16 cellular contexts compared by ENCODE assay signal in the genomic region with DNA sequence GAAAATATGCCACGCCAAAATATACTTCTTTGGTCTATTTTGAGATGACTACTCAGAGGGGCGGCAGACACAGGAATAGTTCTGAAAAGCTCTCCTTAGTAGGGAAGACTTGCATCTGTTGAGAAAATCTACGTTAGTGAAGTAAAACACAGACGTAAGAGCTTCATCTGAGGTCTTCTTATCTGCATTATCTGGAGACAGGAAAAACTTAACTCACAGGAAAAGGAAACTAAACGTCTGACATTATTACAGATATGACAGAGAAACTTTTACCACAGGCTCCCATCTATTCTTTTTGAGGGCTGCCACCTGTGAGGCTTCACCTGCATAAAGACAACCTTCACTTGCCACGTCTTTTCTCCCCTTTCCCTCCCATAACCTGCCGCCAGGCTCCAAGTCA.
DNase-seq lines count a peak whose midpoint lies in the region; ATAC-seq and TF ChIP-seq lines count a peak whose summit lies in the region.
"Had no signal": no experiment of that assay in that cellular context is flagged by ENCODE, and none has a peak within 500 bp of the region (broad histone marks: within the 10 kb centered on the region; RNA-seq: fewer than 3 reads in every experiment).

No MANE protein-coding gene starts in this region.

- no peaks in the 10 kb centered on the region for H3K36me3 ChIP-seq in Karpas-422 (ENCODE audit: insufficient read depth, low read length)
- no peaks in the 10 kb centered on the region for H3K36me3 ChIP-seq in CD8-positive, alpha-beta memory T cell (ENCODE audit: insufficient read depth, low read length)

- H3K27ac ChIP-seq in Karpas-422 (ENCODE audit: low read length) = no peak overlapping the region
- H3K27ac ChIP-seq in CD8-positive, alpha-beta memory T cell (ENCODE audit: low read depth, low read length) = no peak overlapping the region

- H3K9me2 ChIP-seq in Karpas-422 (replicated peaks; ENCODE audit: insufficient read depth, low read length) = no peaks in the 10 kb centered on the region

- peaks cover 5 to 40% (median 11%) of the 10 kb centered on the region in 5 donors for H3K9me3 Mint-ChIP-seq in CD8-positive, alpha-beta memory T cell

- H3K4me1 ChIP-seq in Karpas-422 (ENCODE audit: low read length) = no peaks in the 10 kb centered on the region
- no peaks in the 10 kb centered on the region for H3K4me1 ChIP-seq in CD8-positive, alpha-beta memory T cell (ENCODE audit: insufficient read depth, low read length)
- H3K4me1 ChIP-seq: Caco-2 had no signal

- H4K20me1 ChIP-seq in Karpas-422 (ENCODE audit: insufficient read depth, low read depth, low read length) = no peaks in the 10 kb centered on the region

- TF ChIP-seq CTCF in GM12865 (IDR thresholded peaks at IDR 0.05; ENCODE audit: insufficient read depth, low read depth, low read length, missing control alignments) = no peak

- no peaks in the 10 kb centered on the region for H3K79me2 ChIP-seq in Karpas-422 (ENCODE audit: low read length)

- ATAC-seq in GM19395 (IDR thresholded peaks at IDR 0.05; ENCODE audit: unreplicated experiment) = no peak

- CTCF ChIA-PET in CD8-positive, alpha-beta memory T cell (lab: Charles Lee) = no interaction called here

- no peak overlapping the region for H3K4me3 Mint-ChIP-seq in CD8-positive, alpha-beta memory T cell
- H3K4me3 Mint-ChIP-seq: B cell; CD4-positive, CD25-positive, alpha-beta regulatory T cell; H9 had no signal

- DNase-seq in GM12865 (ENCODE audit: low read depth) (peak; percentile 0), Kasumi-1 (lab: John Stamatoyannopoulos, UW) (peak; percentile 32 to 44), amniotic epithelial cell (ENCODE audit: low read depth) (peak; percentile 14), glomerular endothelial cell (ENCODE audit: extremely low read depth, low read depth, low spot score) (peak; percentile 9), Karpas-422 (no peak), mucosa of gallbladder (ENCODE audit: low spot score) (no peak)
- DNase-seq in CD8-positive, alpha-beta memory T cell = no peak
- DNase-seq: C1 segment of cervical spinal cord; Caco-2; CD4-positive, CD25-positive, alpha-beta regulatory T cell; GDM1; H9; IMR-90; KBM-7 had no signal

- H3K36me3 Mint-ChIP-seq in CD8-positive, alpha-beta memory T cell = no peaks in the 10 kb centered on the region
- H3K36me3 Mint-ChIP-seq: CD4-positive, CD25-positive, alpha-beta regulatory T cell had no signal

- H3K27me3 ChIP-seq in Karpas-422 (ENCODE audit: low read length) = no peaks in the 10 kb centered on the region
- H3K27me3 ChIP-seq in CD8-positive, alpha-beta memory T cell (ENCODE audit: insufficient read depth, low read length, poor library complexity, severe bottlenecking) = no peaks in the 10 kb centered on the region

- peaks cover 44% of the 10 kb centered on the region for H3K9me3 ChIP-seq in Karpas-422 (ENCODE audit: low read length)
- H3K9me3 ChIP-seq in CD8-positive, alpha-beta memory T cell (ENCODE audit: low read length) = no peaks in the 10 kb centered on the region
- H3K9me3 ChIP-seq: Caco-2 had no signal

- POLR2A ChIA-PET in CD8-positive, alpha-beta memory T cell (lab: Charles Lee) = no interaction called here

- no peak overlapping the region for H3K27ac Mint-ChIP-seq in CD8-positive, alpha-beta memory T cell
- H3K27ac Mint-ChIP-seq: B cell; CD4-positive, CD25-positive, alpha-beta regulatory T cell; H9 had no signal

- H3K4me3 ChIP-seq in GM12865 (ENCODE audit: low read depth, low read length) = no peak overlapping the region
- no peak overlapping the region for H3K4me3 ChIP-seq in Karpas-422 (ENCODE audit: low read length)
- no peak overlapping the region for H3K4me3 ChIP-seq in CD8-positive, alpha-beta memory T cell (ENCODE audit: low read length)

- no peak overlapping the region for H3K4me2 ChIP-seq in Karpas-422 (ENCODE audit: low read depth, low read length, poor library complexity, severe bottlenecking)

- no peaks in the 10 kb centered on the region for H3K27me3 Mint-ChIP-seq in CD8-positive, alpha-beta memory T cell
- H3K27me3 Mint-ChIP-seq: B cell; CD4-positive, CD25-positive, alpha-beta regulatory T cell had no signal

- no peaks in the 10 kb centered on the region for H3K4me1 Mint-ChIP-seq in CD8-positive, alpha-beta memory T cell
- H3K4me1 Mint-ChIP-seq: B cell; CD4-positive, CD25-positive, alpha-beta regulatory T cell; H9 had no signal

- no peak overlapping the region for H3K9ac ChIP-seq in Karpas-422 (ENCODE audit: low read length)

- no peak overlapping the region for H2AFZ ChIP-seq in Karpas-422 (ENCODE audit: low read length)

Comparison
In these comparisons a context has a peak if more than half of its experiments do, and no peak if none do; other contexts are left out.
1. DNase-seq: peak in GM12865 (single experiment), Kasumi-1 (2 of 2), amniotic epithelial cell (single experiment) and glomerular endothelial cell (single experiment); none in Karpas-422 (single experiment), CD8-positive, alpha-beta memory T cell (0 of 5) and mucosa of gallbladder (single experiment).